In the genomic region with DNA sequence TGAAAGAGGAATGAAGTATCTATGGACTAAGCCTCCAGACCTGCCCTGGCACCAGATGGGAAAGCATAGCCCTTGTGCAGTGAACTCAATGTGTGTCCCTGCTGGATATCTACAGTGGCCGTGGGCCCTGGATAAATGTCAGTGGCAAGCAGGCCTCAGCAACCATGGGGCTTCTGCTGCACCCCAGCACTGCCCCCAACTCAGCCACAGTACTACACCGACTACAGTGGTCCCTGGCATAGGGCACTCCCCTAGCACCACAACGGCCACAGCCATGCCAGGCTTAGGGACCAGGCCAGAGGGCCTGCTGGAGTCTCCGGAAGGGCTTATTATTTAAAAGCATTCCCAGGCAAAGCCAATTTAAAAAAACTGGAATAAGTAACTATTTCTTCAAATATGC, we compare ENCODE assay signal across 30 cellular contexts.
"Had no signal": no experiment of that assay in that cellular context is flagged by ENCODE, and none has a peak within 500 bp of the region (broad histone marks: within the 10 kb centered on the region; RNA-seq: fewer than 3 reads in every experiment).

No MANE protein-coding gene starts in this region.

- ATAC-seq: activated CD8-positive, alpha-beta memory T cell treated with anti-CD3 and anti-CD28 coated beads, Interleukin-2, amount 10 ng/mL, durations not matched to agents 7 days and 5 days; activated CD8-positive, alpha-beta T cell treated with anti-CD3 and anti-CD28 coated beads, Interleukin-2, amount 10 ng/mL, durations not matched to agents 7 days and 5 days; activated naive CD8-positive, alpha-beta T cell treated with anti-CD3 and anti-CD28 coated beads, Interleukin-2, amount 50 U/mL, for 24 hours; body of pancreas had no signal

- H3K4me3 ChIP-seq: body of pancreas, breast epithelium had no signal

- DNase-seq: activated B cell treated with CpG ODN at 0.5 μM for 24 hours; activated CD4-positive, alpha-beta memory T cell treated with anti-CD3 and anti-CD28 coated beads for 36 hours; activated CD4-positive, alpha-beta T cell treated with anti-CD3 and anti-CD28 coated beads for 4 hours; activated CD4-positive, alpha-beta T cell treated with anti-CD3 and anti-CD28 coated beads, Interleukin-2, amount 10 ng/mL, durations not matched to agents 24 days and 14 days; activated CD4-positive, alpha-beta T cell treated with anti-CD3 and anti-CD28 coated beads, Interleukin-2, amount 50 U/mL, for 1 hour; activated CD4-positive, alpha-beta T cell treated with anti-CD3 and anti-CD28 coated beads, Interleukin-2, amount 50 U/mL, for 4 hours; activated CD4-positive, CD25-positive, alpha-beta regulatory T cell treated with anti-CD3 and anti-CD28 coated beads, Interleukin-2, amount 50 U/mL, for 72 hours; activated CD8-positive, alpha-beta memory T cell treated with anti-CD3 and anti-CD28 coated beads for 24 hours; activated CD8-positive, alpha-beta memory T cell treated with anti-CD3 and anti-CD28 coated beads, Interleukin-2, amount 10 ng/mL, durations not matched to agents 7 days and 5 days; activated CD8-positive, alpha-beta memory T cell treated with anti-CD3 and anti-CD28 coated beads, Interleukin-2, amount 50 U/mL, for 48 hours; activated CD8-positive, alpha-beta T cell treated with anti-CD3 and anti-CD28 coated beads, Interleukin-2, amount 10 ng/mL, durations not matched to agents 7 days and 5 days; activated effector memory CD4-positive, alpha-beta T cell treated with Interleukin-2 at 50 U/mL for 16 hours; activated gamma-delta T cell; activated naive CD4-positive, alpha-beta T cell treated with anti-CD3 and anti-CD28 coated beads, Interleukin-2, amount 10 ng/mL, durations not matched to agents 7 days and 5 days; activated naive CD4-positive, alpha-beta T cell treated with Interleukin-2 at 50 U/mL for 16 hours; activated naive CD8-positive, alpha-beta T cell treated with anti-CD3 and anti-CD28 coated beads, Interleukin-2, amount 10 ng/mL, durations not matched to agents 7 days and 5 days; activated naive CD8-positive, alpha-beta T cell treated with anti-CD3 and anti-CD28 coated beads, Interleukin-2, amount 50 U/mL, for 24 hours; activated T-cell treated with anti-CD3 and anti-CD28 coated beads, Interleukin-2, amount 50 U/mL, for 24 hours; activated T-cell treated with anti-CD3 and anti-CD28 coated beads, Interleukin-2, amount 50 U/mL, for 48 hours; amygdala; anterior cingulate cortex; body of pancreas; brain microvascular endothelial cell; central memory CD4-positive, alpha-beta T cell; cerebellar nuclear complex; T-helper 1 cell; T-helper 9 cell had no signal

- H3K36me3 ChIP-seq: brain microvascular endothelial cell, breast epithelium had no signal

- H3K9me3 ChIP-seq: body of pancreas had no signal

- FAIRE-seq: TTC549 had no signal

- H3K4me1 ChIP-seq: body of pancreas, breast epithelium had no signal

- H3K27me3 ChIP-seq: body of pancreas, brain microvascular endothelial cell, breast epithelium had no signal

- H3K27ac ChIP-seq: body of pancreas, brain microvascular endothelial cell, breast epithelium, VCaP had no signal
